ENCODE assay signal across 8 cellular contexts in genomic region chr16:68760671-68761275, GRCh38. TPM values are rescaled to one million over a fixed set of nuclear protein-coding genes. Genes with fewer than 3 reads are reported as not detected.
DNase-seq lines count a peak whose midpoint lies in the region; ATAC-seq and TF ChIP-seq lines count a peak whose summit lies in the region.

No MANE protein-coding gene starts in this region.

- in situ Hi-C loops in GM13976 (cut with MboI; ENCODE audit: low sequenced_read_pairs, unreplicated experiment): no loop called here

- DNase-seq in GM13976 (ENCODE audit: low spot score) (peak; percentile 72), amygdala (lab: John Stamatoyannopoulos, UW) (peak in 45 of 56 donors; percentile 13 to 87 (median 52)), neural progenitor cell (ENCODE audit: low spot score) (no peak), SKM-1 (lab: John Stamatoyannopoulos, UW; ENCODE audit: unreplicated experiment) (no peak), NCI-H146 (lab: John Stamatoyannopoulos, UW) (no peak), cortex of kidney (lab: John Stamatoyannopoulos, UW) (no peak)

- no peak overlapping the region for H3K4me3 Mint-ChIP-seq in neural progenitor cell

- H3K27ac Mint-ChIP-seq in neural progenitor cell: no peak overlapping the region

- H3K4me2 ChIP-seq in KMS-11: peak overlapping the region; percentile 64
- peak overlapping the region; percentile 0 for H3K4me2 ChIP-seq in neural progenitor cell

- TF ChIP-seq CTCF in GM13976 (IDR thresholded peaks at IDR 0.05; ENCODE audit: borderline replicate concordance, control extremely low read depth, extremely low read depth, insufficient read depth, missing control alignments): no peak
- TF ChIP-seq CTCF in KMS-11 (conservative IDR thresholded peaks at IDR 0.05; ENCODE audit: low read depth, low read length): no peak
- no peak for TF ChIP-seq CTCF in neural progenitor cell (IDR thresholded peaks at IDR 0.05)

- peak; percentile 50 for ATAC-seq in GM21737 (IDR thresholded peaks at IDR 0.05; ENCODE audit: unreplicated experiment)

- H3K9me3 Mint-ChIP-seq in neural progenitor cell: no peaks in the 10 kb centered on the region

- no peaks in the 10 kb centered on the region for H4K20me1 ChIP-seq in KMS-11 (ENCODE audit: insufficient read depth)
- H4K20me1 ChIP-seq in neural progenitor cell (ENCODE audit: low read depth): no peaks in the 10 kb centered on the region

- no peaks in the 10 kb centered on the region for H3K27me3 ChIP-seq in KMS-11 (ENCODE audit: insufficient read depth, low read depth)
- H3K27me3 ChIP-seq in neural progenitor cell: no peaks in the 10 kb centered on the region

- peak overlapping the region; percentile 40 for H3K27ac ChIP-seq in KMS-11
- H3K27ac ChIP-seq in neural progenitor cell: no peak overlapping the region

- no peaks in the 10 kb centered on the region for H3K36me3 ChIP-seq in KMS-11 (ENCODE audit: insufficient read depth)
- no peaks in the 10 kb centered on the region for H3K36me3 ChIP-seq in neural progenitor cell

- H3K36me3 Mint-ChIP-seq in neural progenitor cell: no peaks in the 10 kb centered on the region

- peaks cover 8% of the 10 kb centered on the region for H3K4me1 Mint-ChIP-seq in neural progenitor cell

- H3K9me3 ChIP-seq in neural progenitor cell (ENCODE audit: low read depth): no peaks in the 10 kb centered on the region

- peaks cover 100% of the 10 kb centered on the region for H3K4me1 ChIP-seq in KMS-11 (ENCODE audit: low read depth, poor library complexity, severe bottlenecking)
- H3K4me1 ChIP-seq in neural progenitor cell: peaks cover 18% of the 10 kb centered on the region

- H2AFZ ChIP-seq in KMS-11 (ENCODE audit: low read depth) (peak overlapping the region; percentile 39; the same call in 1 of the 2 replicates), neural progenitor cell (replicated peaks) (peak overlapping the region; percentile 89)

- H3K4me3 ChIP-seq in KMS-11 (IDR thresholded peaks at IDR 0.05; ENCODE audit: insufficient read depth, low read depth, low read length) (no peak overlapping the region), neural progenitor cell (no peak overlapping the region)

- H3K9ac ChIP-seq in KMS-11: no peak overlapping the region; the same call in 1 of the 2 replicates
- H3K9ac ChIP-seq in neural progenitor cell: no peak overlapping the region

- H3F3A ChIP-seq in neural progenitor cell (ENCODE audit: low read depth): peaks cover 3% of the 10 kb centered on the region

- H3K79me2 ChIP-seq in KMS-11 (ENCODE audit: insufficient read depth, low read depth): no peaks in the 10 kb centered on the region
- H3K79me2 ChIP-seq in neural progenitor cell (ENCODE audit: low read depth): no peaks in the 10 kb centered on the region

- H3K27me3 Mint-ChIP-seq in neural progenitor cell (ENCODE audit: insufficient read depth, low read depth): peaks cover 4% of the 10 kb centered on the region

RNA-seq across cellular contexts. Expression of gene CDH1, which starts 23.7 kb away (rescaled TPM):
- 1.9 and 3.3 TPM in 2 replicates for total RNA-seq in neural progenitor cell (ENCODE audit: low replicate concordance)

Comparison
In these comparisons a context has a peak if more than half of its experiments do, and no peak if none do; other contexts are left out.
1. DNase-seq: peak in GM13976 (single experiment) and amygdala (45 of 56); none in neural progenitor cell (single experiment), SKM-1 (single experiment), NCI-H146 (single experiment) and cortex of kidney (single experiment).